Comparison of ENCODE assay signal across 24 cellular contexts in genomic region chr15:101434032-101434920, GRCh38. TPM values are rescaled to one million over a fixed set of nuclear protein-coding genes. Genes with fewer than 3 reads are reported as not detected.
A peak's percentile ranks its signal among the peaks of the same experiment; 100 is the strongest.
DNase-seq lines count a peak whose midpoint lies in the region; ATAC-seq and TF ChIP-seq lines count a peak whose summit lies in the region.
"Had no signal": no experiment of that assay in that cellular context is flagged by ENCODE, and none has a peak within 500 bp of the region (broad histone marks: within the 10 kb centered on the region; RNA-seq: fewer than 3 reads in every experiment).

No MANE protein-coding gene starts in this region.

- H3K4me1 ChIP-seq in right cardiac atrium (ENCODE audit: control insufficient read depth, insufficient read depth, low read length), result peaks cover 1% of the 10 kb centered on the region
- H3K4me1 ChIP-seq in liver (ENCODE audit: control insufficient read depth in 4 of 4, insufficient read depth in 4 of 4, low read length in 3 of 4), result peaks cover 9 to 30% (median 18%) of the 10 kb centered on the region in 4 donors
- peaks cover 2 to 7% of the 10 kb centered on the region in 2 experiments for H3K4me1 ChIP-seq in trophoblast cell (ENCODE audit: control insufficient read depth in 1 of 2, insufficient read depth in 2 of 2, low read length in 2 of 2)
- H3K4me1 ChIP-seq: BE2C, HAP-1 had no signal

- no peaks in the 10 kb centered on the region for H3K79me1 ChIP-seq in trophoblast cell (ENCODE audit: low read length)

- no peak for ATAC-seq in right cardiac atrium
- no peak for ATAC-seq in HG03439 (IDR thresholded peaks at IDR 0.05; ENCODE audit: unreplicated experiment)
- ATAC-seq: A549, Panc1, SK-N-SH treated with all-trans-retinoic acid at 6 μM for 48 hours had no signal

- H3K9ac ChIP-seq in liver (ENCODE audit: low read depth in 1 of 2, low read length in 2 of 2) (no peak overlapping the region), trophoblast cell (ENCODE audit: low read length) (no peak overlapping the region)
- H3K9ac ChIP-seq: GM23248 had no signal

- no peak overlapping the region for H3K4me3 ChIP-seq in right cardiac atrium (ENCODE audit: low read length)
- no peak overlapping the region for H3K4me3 ChIP-seq in liver (ENCODE audit: low read depth in 1 of 3, low read length in 3 of 3)
- H3K4me3 ChIP-seq in trophoblast cell (ENCODE audit: low read depth, low read length), result no peak overlapping the region
- H3K4me3 ChIP-seq: A549, GM23248, HAP-1 had no signal

- H3K27me3 ChIP-seq in right cardiac atrium (ENCODE audit: control insufficient read depth, insufficient read depth), result no peaks in the 10 kb centered on the region
- H3K27me3 ChIP-seq in liver (ENCODE audit: control insufficient read depth in 4 of 4, insufficient read depth in 4 of 4, low read length in 3 of 4), result no peaks in the 10 kb centered on the region
- H3K27me3 ChIP-seq in trophoblast cell (ENCODE audit: insufficient read depth, low read length), result no peaks in the 10 kb centered on the region
- H3K27me3 ChIP-seq: BE2C had no signal

- H2BK12ac ChIP-seq in trophoblast cell (ENCODE audit: low read length), result no peak overlapping the region

- no peak overlapping the region for H3K4ac ChIP-seq in trophoblast cell (ENCODE audit: low read depth, low read length)

- no peak overlapping the region for H3K14ac ChIP-seq in trophoblast cell (ENCODE audit: low read length)

- H2BK5ac ChIP-seq in trophoblast cell (ENCODE audit: low read depth, low read length, poor library complexity), result no peak overlapping the region

- H3K27ac ChIP-seq in right cardiac atrium (ENCODE audit: low read length), result no peak overlapping the region
- H3K27ac ChIP-seq in liver (ENCODE audit: low read depth in 1 of 2, low read length in 2 of 2), result peak overlapping the region; percentile 3 to 51
- H3K27ac ChIP-seq in trophoblast cell (ENCODE audit: low read depth, low read length), result no peak overlapping the region
- H3K27ac ChIP-seq: A549, GM23248 had no signal

- no peak overlapping the region for H2BK120ac ChIP-seq in trophoblast cell (ENCODE audit: insufficient read depth, low read length, poor library complexity)

- intact Hi-C loops in cardiac septum (cut with DNase I) (no loop called here), right cardiac atrium (cut with DNase I) (no loop called here)

- H3K4me2 ChIP-seq in trophoblast cell (ENCODE audit: low read length), result no peak overlapping the region
- H3K4me2 ChIP-seq: A549 had no signal

- no peak for TF ChIP-seq CTCF in liver (IDR thresholded peaks at IDR 0.05; ENCODE audit: low read depth, low read length, missing input control)

- H4K12ac ChIP-seq in trophoblast cell (ENCODE audit: low read depth, low read length), result no peak overlapping the region

- 90% methylated on average over 21 of the region's 21 CpGs for WGBS in right cardiac atrium
- WGBS in liver, result 90% methylated on average over 21 of the region's 21 CpGs
- WGBS in trophoblast cell (ENCODE audit: extremely low coverage, insufficient coverage, insufficient read length), result no CpG with 5 or more reads among the region's 21 CpGs

- no peak overlapping the region for H2AFZ ChIP-seq in trophoblast cell (ENCODE audit: insufficient read depth, low read length, poor library complexity)
- H2AFZ ChIP-seq: GM23248 had no signal

- peaks cover 8 to 51% (median 24%) of the 10 kb centered on the region in 4 donors for H3K36me3 ChIP-seq in liver (ENCODE audit: control insufficient read depth in 4 of 4, insufficient read depth in 3 of 4, low read depth in 1 of 4, low read length in 3 of 4)
- no peaks in the 10 kb centered on the region for H3K36me3 ChIP-seq in trophoblast cell (ENCODE audit: control insufficient read depth in 1 of 2, insufficient read depth in 2 of 2, low read length in 2 of 2)
- H3K36me3 ChIP-seq: BE2C had no signal

- H3K79me2 ChIP-seq in trophoblast cell (ENCODE audit: control insufficient read depth, insufficient read depth, low read length, poor library complexity), result peaks cover 2% of the 10 kb centered on the region

- no peak overlapping the region for H2AK5ac ChIP-seq in trophoblast cell (ENCODE audit: low read length)

- H3K18ac ChIP-seq in trophoblast cell (ENCODE audit: low read length), result no peak overlapping the region

- H3K9me3 ChIP-seq in right cardiac atrium (ENCODE audit: control insufficient read depth, low read length) (no peaks in the 10 kb centered on the region), liver (ENCODE audit: control insufficient read depth in 4 of 4, low read length in 3 of 4) (no peaks in the 10 kb centered on the region), trophoblast cell (ENCODE audit: insufficient read depth, low read depth, low read length) (no peaks in the 10 kb centered on the region)
- H3K9me3 ChIP-seq: A549, BE2C, HAP-1 had no signal

- H3K23ac ChIP-seq in trophoblast cell (ENCODE audit: low read length), result no peak overlapping the region

- peak overlapping the region; percentile 20 for H4K91ac ChIP-seq in trophoblast cell (ENCODE audit: low read depth, low read length)

- DNase-seq in cardiac septum (ENCODE audit: low spot score) (peak; percentile 69), right cardiac atrium (no peak), ecto neural progenitor cell (ENCODE audit: low spot score) (peak; percentile 34), trophoblast cell (peak; percentile 71 to 89), CD1c-positive myeloid dendritic cell (ENCODE audit: extremely low spot score) (no peak), COR-L47 (lab: John Stamatoyannopoulos, UW) (no peak)
- DNase-seq: BE2C; CD4-positive, CD25-positive, alpha-beta regulatory T cell; DMS 273 treated with DMSO at 0.1 percent for 48 hours; DMS79 treated with DMSO at 0.1 percent for 48 hours; GM23248; Karpas-422; NCI-H1092 treated with DMSO at 0.1 percent for 48 hours; NCI-H2029 treated with DMSO at 0.1 percent for 48 hours; NCI-H226; NCI-H524; NCI-H82 had no signal

- no peak for TF ChIP-seq RAD21 in liver (IDR thresholded peaks at IDR 0.05)

- no peak overlapping the region for H4K8ac ChIP-seq in trophoblast cell (ENCODE audit: low read depth, low read length)

TF ChIP-seq in liver, 16 proteins besides CTCF, POLR2A, EP300 and RAD21:
- TF ChIP-seq REST (IDR thresholded peaks at IDR 0.05) (no peak), SP1 (IDR thresholded peaks at IDR 0.05) (no peak), HNF4A (conservative IDR thresholded peaks at IDR 0.05) (no peak), EGR1 (IDR thresholded peaks at IDR 0.05; ENCODE audit: low read depth in 2 of 2) (no peak)
- TF ChIP-seq, protein P1, sequence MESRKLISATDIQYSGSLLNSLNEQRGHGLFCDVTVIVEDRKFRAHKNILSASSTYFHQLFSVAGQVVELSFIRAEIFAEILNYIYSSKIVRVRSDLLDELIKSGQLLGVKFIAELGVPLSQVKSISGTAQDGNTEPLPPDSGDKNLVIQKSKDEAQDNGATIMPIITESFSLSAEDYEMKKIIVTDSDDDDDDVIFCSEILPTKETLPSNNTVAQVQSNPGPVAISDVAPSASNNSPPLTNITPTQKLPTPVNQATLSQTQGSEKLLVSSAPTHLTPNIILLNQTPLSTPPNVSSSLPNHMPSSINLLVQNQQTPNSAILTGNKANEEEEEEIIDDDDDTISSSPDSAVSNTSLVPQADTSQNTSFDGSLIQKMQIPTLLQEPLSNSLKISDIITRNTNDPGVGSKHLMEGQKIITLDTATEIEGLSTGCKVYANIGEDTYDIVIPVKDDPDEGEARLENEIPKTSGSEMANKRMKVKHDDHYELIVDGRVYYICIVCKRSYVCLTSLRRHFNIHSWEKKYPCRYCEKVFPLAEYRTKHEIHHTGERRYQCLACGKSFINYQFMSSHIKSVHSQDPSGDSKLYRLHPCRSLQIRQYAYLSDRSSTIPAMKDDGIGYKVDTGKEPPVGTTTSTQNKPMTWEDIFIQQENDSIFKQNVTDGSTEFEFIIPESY (IDR thresholded peaks at IDR 0.05), result no peak

RNA-seq across cellular contexts. Expression of gene PCSK6, which starts 55.2 kb away (rescaled TPM):
- total RNA-seq in cardiac septum (10.6 TPM), right cardiac atrium (10 to 100 TPM; 13.4 to 21.4 (median 17.1) TPM), liver (100 to 1,000 TPM; 124 to 398 TPM)
- polyA plus RNA-seq in right cardiac atrium (7.7 TPM), liver (100 to 1,000 TPM in 1 of 2 donors, 10 to 100 TPM in 1; 94.8 to 212 TPM)
- polyA plus RNA-seq in trophoblast cell (2013), result 9.3 and 10.2 TPM in 2 replicates
- total RNA-seq: GM23248, M059J had no signal

Comparison
In these comparisons a context has a peak if more than half of its experiments do, and no peak if none do; other contexts are left out.
1. DNase-seq: peak in cardiac septum (single experiment), ecto neural progenitor cell (single experiment) and trophoblast cell (2 of 2); none in right cardiac atrium (0 of 3), CD1c-positive myeloid dendritic cell (single experiment) and COR-L47 (single experiment).
2. H3K27ac ChIP-seq: peak in liver (2 of 2); none in right cardiac atrium (single experiment) and trophoblast cell (single experiment).
3. RNA of gene PCSK6, which starts 55.2 kb away (total RNA-seq): 124 to 398 TPM in liver; 13.4 to 21.4 TPM in right cardiac atrium and 10.6 TPM in cardiac septum (single experiment); every median in the first group is over 4 times any median in the second.